Comparison of ENCODE assay signal across 8 cellular contexts in genomic region chr17:1378476-1378860, GRCh38. TPM values are rescaled to one million over a fixed set of nuclear protein-coding genes. Genes with fewer than 3 reads are reported as not detected.
DNase-seq lines count a peak whose midpoint lies in the region; ATAC-seq and TF ChIP-seq lines count a peak whose summit lies in the region.
"Not testable (repeated sequence)": the region's sequence is repeated elsewhere in the genome, so short reads cannot be mapped to it uniquely, and the experiment has no call there.

No MANE protein-coding gene starts in this region.

- H3K27me3 ChIP-seq in trophoblast cell (ENCODE audit: insufficient read depth, low read length); transverse colon: not testable (repeated sequence)

- CTCF ChIA-PET in T-cell (lab: Charles Lee) = interaction anchor here in 1 of 2 donors (3.0 kb wide), 1 partner anchor 13 kb away, joined by 14 read pairs; no protein-coding TSS in a partner anchor

- peak; percentile 29 for DNase-seq in AG10803 (ENCODE audit: low read depth)
- DNase-seq in HFFc6; T-cell; mesothelial cell of epicardium (ENCODE audit: low spot score in 2 of 2, unreplicated experiment in 2 of 2); trophoblast cell; transverse colon: not testable (repeated sequence)

- H3K4me3 ChIP-seq in AG10803 (ENCODE audit: low read length); trophoblast cell (ENCODE audit: low read depth, low read length); transverse colon: not testable (repeated sequence)

- not testable (repeated sequence) for H3K9ac ChIP-seq in trophoblast cell (ENCODE audit: low read length)

- H3K4me1 ChIP-seq in trophoblast cell (ENCODE audit: control insufficient read depth in 1 of 2, insufficient read depth in 2 of 2, low read length in 2 of 2) (peaks cover 11 to 17% of the 10 kb centered on the region in 2 experiments), transverse colon (peaks cover 67 to 97% (median 85%) of the 10 kb centered on the region in 4 donors)

- no CpG with 5 or more reads among the region's 10 CpGs for WGBS in trophoblast cell (ENCODE audit: extremely low coverage, insufficient coverage, insufficient read length)
- WGBS in transverse colon (ENCODE audit: low coverage in 1 of 2), 2 donors = 76 to 77% methylated on average over 4 to 10 of the region's 10 CpGs

- not testable (repeated sequence) for H4K8ac ChIP-seq in trophoblast cell (ENCODE audit: low read depth, low read length)

- not testable (repeated sequence) for TF ChIP-seq POLR2A in transverse colon (IDR thresholded peaks at IDR 0.05)

- not testable (repeated sequence) for H3K18ac ChIP-seq in trophoblast cell (ENCODE audit: low read length)

- H3K27ac ChIP-seq in trophoblast cell (ENCODE audit: low read depth, low read length) = not testable (repeated sequence)
- H3K27ac ChIP-seq in transverse colon = peak overlapping the region; percentile 20 to 80 (median 69)

- H2AFZ ChIP-seq in trophoblast cell (ENCODE audit: insufficient read depth, low read length, poor library complexity) = not testable (repeated sequence)

- H3K4ac ChIP-seq in trophoblast cell (ENCODE audit: low read depth, low read length) = peak overlapping the region; percentile 97

- H2BK120ac ChIP-seq in trophoblast cell (ENCODE audit: insufficient read depth, low read length, poor library complexity) = not testable (repeated sequence)

- H3K4me1 Mint-ChIP-seq in HFFc6 (ENCODE audit: low read depth) = peaks cover 77% of the 10 kb centered on the region
- H3K4me1 Mint-ChIP-seq in T-cell = peaks cover 88 to 93% (median 89%) of the 10 kb centered on the region in 3 donors
- H3K4me1 Mint-ChIP-seq in activated T-helper 17 cell treated with anti-CD3 and anti-CD28 coated beads, Interleukin-2, amount 50 U/mL, for 72 hours = peaks cover 55% of the 10 kb centered on the region
- peaks cover 81% of the 10 kb centered on the region for H3K4me1 Mint-ChIP-seq in brain
- H3K4me1 Mint-ChIP-seq in mesothelial cell of epicardium = peaks cover 42% of the 10 kb centered on the region

- H3K36me3 Mint-ChIP-seq in HFFc6 (ENCODE audit: low read depth); T-cell; mesothelial cell of epicardium: not testable (repeated sequence)
- H3K36me3 Mint-ChIP-seq in activated T-helper 17 cell treated with anti-CD3 and anti-CD28 coated beads, Interleukin-2, amount 50 U/mL, for 72 hours (ENCODE audit: low read depth) = peaks cover 87% of the 10 kb centered on the region
- H3K36me3 Mint-ChIP-seq in brain = peaks cover 64% of the 10 kb centered on the region

- TF ChIP-seq CTCF in AG10803 (conservative IDR thresholded peaks at IDR 0.05; ENCODE audit: low read length); HFFc6 (IDR thresholded peaks at IDR 0.05); brain (conservative IDR thresholded peaks at IDR 0.05); mesothelial cell of epicardium (IDR thresholded peaks at IDR 0.05; ENCODE audit: unreplicated experiment); transverse colon (IDR thresholded peaks at IDR 0.05): not testable (repeated sequence)

- not testable (repeated sequence) for H3K14ac ChIP-seq in trophoblast cell (ENCODE audit: low read length)

- H4K91ac ChIP-seq in trophoblast cell (ENCODE audit: low read depth, low read length) = not testable (repeated sequence)

- H3K27ac Mint-ChIP-seq in HFFc6 (peak overlapping the region; percentile 65), T-cell (peak overlapping the region; percentile 15 to 18), brain (peak overlapping the region in 3 of 5 experiments; percentile 6 to 63 (median 19)), mesothelial cell of epicardium (peak overlapping the region; percentile 59)
- H3K27ac Mint-ChIP-seq in activated T-helper 17 cell treated with anti-CD3 and anti-CD28 coated beads, Interleukin-2, amount 50 U/mL, for 72 hours = not testable (repeated sequence)

- H3K79me1 ChIP-seq in trophoblast cell (ENCODE audit: low read length) = not testable (repeated sequence)

- H3K9me3 Mint-ChIP-seq in HFFc6; T-cell; activated T-helper 17 cell treated with anti-CD3 and anti-CD28 coated beads, Interleukin-2, amount 50 U/mL, for 72 hours; brain; mesothelial cell of epicardium: not testable (repeated sequence)

- intact Hi-C loops in transverse colon (cut with DNase I; ENCODE audit: low total_unique reads) = not testable (repeated sequence)

- not testable (repeated sequence) for H3K4me2 ChIP-seq in trophoblast cell (ENCODE audit: low read length)

- H3K79me2 ChIP-seq in trophoblast cell (ENCODE audit: control insufficient read depth, insufficient read depth, low read length, poor library complexity) = peaks cover 44% of the 10 kb centered on the region

- H2BK5ac ChIP-seq in trophoblast cell (ENCODE audit: low read depth, low read length, poor library complexity) = not testable (repeated sequence)

- not testable (repeated sequence) for H3K27me3 Mint-ChIP-seq in HFFc6 (ENCODE audit: insufficient read depth); T-cell; activated T-helper 17 cell treated with anti-CD3 and anti-CD28 coated beads, Interleukin-2, amount 50 U/mL, for 72 hours; brain; mesothelial cell of epicardium (ENCODE audit: low read depth)

- POLR2A ChIA-PET in T-cell (lab: Charles Lee) = interaction anchor here in 1 of 2 donors (0.7 kb wide), 1 partner anchor 142 kb away, joined by 3 read pairs; no protein-coding TSS in a partner anchor

- TF ChIP-seq EP300 in transverse colon (IDR thresholded peaks at IDR 0.05; ENCODE audit: low read depth) = not testable (repeated sequence)

- H3K36me3 ChIP-seq in trophoblast cell (ENCODE audit: control insufficient read depth in 1 of 2, insufficient read depth in 2 of 2, low read length in 2 of 2) = peaks cover 9 to 15% of the 10 kb centered on the region in 2 experiments
- H3K36me3 ChIP-seq in transverse colon = not testable (repeated sequence)

- not testable (repeated sequence) for H3K23ac ChIP-seq in trophoblast cell (ENCODE audit: low read length)

- ATAC-seq in T-cell (replicated peaks in 1 of 4); activated T-helper 17 cell treated with anti-CD3 and anti-CD28 coated beads, Interleukin-2, amount 50 U/mL, for 72 hours (replicated peaks): not testable (repeated sequence)

- H3K9me3 ChIP-seq in trophoblast cell (ENCODE audit: insufficient read depth, low read depth, low read length); transverse colon: not testable (repeated sequence)

- peak overlapping the region; percentile 32; the same call in 1 of the 2 replicates for H3K4me3 Mint-ChIP-seq in HFFc6
- H3K4me3 Mint-ChIP-seq in T-cell, mesothelial cell of epicardium: not testable (repeated sequence)
- peak overlapping the region; percentile 75 for H3K4me3 Mint-ChIP-seq in activated T-helper 17 cell treated with anti-CD3 and anti-CD28 coated beads, Interleukin-2, amount 50 U/mL, for 72 hours
- H3K4me3 Mint-ChIP-seq in brain = peak overlapping the region in 2 of 5 experiments; percentile 6 to 39

- H4K12ac ChIP-seq in trophoblast cell (ENCODE audit: low read depth, low read length) = not testable (repeated sequence)

- H2AK5ac ChIP-seq in trophoblast cell (ENCODE audit: low read length) = not testable (repeated sequence)

- in situ Hi-C loops in transverse colon (cut with MboI; ENCODE audit: low pct_ligation_motif_present in 1 of 4, low pct_unique_long_range_greater_than_20kb in 1 of 4, low sequenced_read_pairs in 3 of 4) = loop anchor here in 1 of 4 donors (10.0 to 25.0 kb wide), 2 partner anchors 66 to 134 kb away; partner anchors contain the start of gene INPP5K

- not testable (repeated sequence) for H2BK12ac ChIP-seq in trophoblast cell (ENCODE audit: low read length)

RNA-seq across cellular contexts. Expression of gene YWHAE, which starts 21.6 kb away (rescaled TPM):
- total RNA-seq in HFFc6 (2021; fragmentation: NEBNext Ultra II Directional; extraction: Animal tissue kit (Norgen Biotek cat#: 25700)) = 100 to 1,000 TPM; 713 to 967 (median 844) TPM
- 100 to 1,000 TPM; 119 to 129 (median 126) TPM for total RNA-seq in T-cell
- 100 to 1,000 TPM; 247 to 515 TPM for total RNA-seq in activated T-helper 17 cell treated with anti-CD3 and anti-CD28 coated beads, Interleukin-2, amount 50 U/mL, for 72 hours
- polyA plus RNA-seq in brain (ENCODE audit: insufficient read depth, low read depth, low replicate concordance) = 1,200 TPM
- 714 to 730 TPM (median 714 TPM) in 3 replicates for total RNA-seq in mesothelial cell of epicardium
- 619 and 645 TPM in 2 replicates for polyA plus RNA-seq in trophoblast cell (2013)
- total RNA-seq in transverse colon = 1,000 to 10,000 TPM in 1 of 4 donors, 100 to 1,000 TPM in 3; 158 to 2,397 (median 594) TPM
